Comparison of ENCODE assay signal across 21 cellular contexts in genomic region chr1:119653839-119654170, GRCh38. TPM values are rescaled to one million over a fixed set of nuclear protein-coding genes. Genes with fewer than 3 reads are reported as not detected.
DNase-seq lines count a peak whose midpoint lies in the region; ATAC-seq, FAIRE-seq and TF ChIP-seq lines count a peak whose summit lies in the region.
"Had no signal": no experiment of that assay in that cellular context is flagged by ENCODE, and none has a peak within 500 bp of the region (broad histone marks: within the 10 kb centered on the region; RNA-seq: fewer than 3 reads in every experiment).

No MANE protein-coding gene starts in this region.

- no peak for FAIRE-seq in kidney (lab: Jason Lieb, UNC)
- FAIRE-seq: bronchial epithelial cell had no signal

- ATAC-seq in GM21737 (IDR thresholded peaks at IDR 0.05; ENCODE audit: unreplicated experiment): no peak
- ATAC-seq: activated CD8-positive, alpha-beta memory T cell treated with anti-CD3 and anti-CD28 coated beads, Interleukin-2, amount 10 ng/mL, durations not matched to agents 7 days and 5 days had no signal

- no peaks in the 10 kb centered on the region for H3K27me3 Mint-ChIP-seq in chondrocyte (ENCODE audit: low read depth)

- peak overlapping the region; percentile 15 for H3K27ac ChIP-seq in subcutaneous abdominal adipose tissue (ENCODE audit: low read depth, low read length)
- no peak overlapping the region for H3K27ac ChIP-seq in kidney (ENCODE audit: low read depth in 2 of 2, low read length in 2 of 2)
- H3K27ac ChIP-seq: RWPE1 had no signal

- TF ChIP-seq CTCF in chondrocyte (IDR thresholded peaks at IDR 0.05): no peak
- TF ChIP-seq CTCF in kidney (IDR thresholded peaks at IDR 0.05; ENCODE audit: borderline replicate concordance, extremely low read depth, insufficient read depth): no peak

- peak; percentile 32 for DNase-seq in EL
- DNase-seq in chondrocyte (ENCODE audit: low spot score): no peak
- DNase-seq in hepatic stellate cell (ENCODE audit: low spot score): peak; percentile 22
- DNase-seq in NCI-H1105 treated with DMSO at 0.1 percent for 48 hours (lab: John Stamatoyannopoulos, UW): no peak
- DNase-seq in kidney: no peak
- DNase-seq: activated CD8-positive, alpha-beta memory T cell treated with anti-CD3 and anti-CD28 coated beads, Interleukin-2, amount 10 ng/mL, durations not matched to agents 7 days and 5 days; activated naive CD8-positive, alpha-beta T cell treated with anti-CD3 and anti-CD28 coated beads for 36 hours; BE2C; dorsolateral prefrontal cortex; H9; head of caudate nucleus; immature natural killer cell; mammary epithelial cell; naive B cell; NCI-H1105; NCI-H524; substantia nigra had no signal

- H3K27ac Mint-ChIP-seq in chondrocyte (ENCODE audit: unreplicated experiment): peak overlapping the region; percentile 72
- H3K27ac Mint-ChIP-seq: activated CD8-positive, alpha-beta memory T cell treated with anti-CD3 and anti-CD28 coated beads, Interleukin-2, amount 10 ng/mL, durations not matched to agents 7 days and 5 days; activated naive CD8-positive, alpha-beta T cell treated with anti-CD3 and anti-CD28 coated beads for 36 hours; H9; immature natural killer cell; naive B cell had no signal

- intact Hi-C loops in kidney (cut with DNase I): no loop called here

- no peaks in the 10 kb centered on the region for H3K36me3 ChIP-seq in subcutaneous abdominal adipose tissue (ENCODE audit: control insufficient read depth in 5 of 5, insufficient read depth in 5 of 5, low read length in 5 of 5)
- H3K36me3 ChIP-seq in kidney (ENCODE audit: control insufficient read depth in 1 of 2, insufficient read depth in 2 of 2, low read length in 2 of 2): no peaks in the 10 kb centered on the region
- H3K36me3 ChIP-seq: BE2C had no signal

- H3K4me1 ChIP-seq in subcutaneous abdominal adipose tissue (ENCODE audit: control insufficient read depth in 5 of 5, insufficient read depth in 5 of 5, low read length in 5 of 5) (peaks cover 0 to 22% (median 11%) of the 10 kb centered on the region in 5 donors), kidney (ENCODE audit: control insufficient read depth in 1 of 2, insufficient read depth in 1 of 2, low read depth in 1 of 2, low read length in 2 of 2) (peaks cover 0 to 3% of the 10 kb centered on the region in 2 donors)
- H3K4me1 ChIP-seq: BE2C had no signal

- H3K36me3 Mint-ChIP-seq in chondrocyte (ENCODE audit: low read depth): no peaks in the 10 kb centered on the region
- H3K36me3 Mint-ChIP-seq: activated CD8-positive, alpha-beta memory T cell treated with anti-CD3 and anti-CD28 coated beads, Interleukin-2, amount 10 ng/mL, durations not matched to agents 7 days and 5 days; activated naive CD8-positive, alpha-beta T cell treated with anti-CD3 and anti-CD28 coated beads for 36 hours; immature natural killer cell; naive B cell had no signal

- peaks cover 42% of the 10 kb centered on the region for H3K4me1 Mint-ChIP-seq in chondrocyte (ENCODE audit: low read depth)

- peak overlapping the region in 1 of 5 donors; percentile 42 for H3K9ac ChIP-seq in subcutaneous abdominal adipose tissue (ENCODE audit: low read length in 5 of 5)
- H3K9ac ChIP-seq in kidney (ENCODE audit: low read length in 2 of 2): no peak overlapping the region

- H3K27me3 ChIP-seq in subcutaneous abdominal adipose tissue (ENCODE audit: control insufficient read depth in 5 of 5, insufficient read depth in 4 of 5, low read length in 5 of 5): no peaks in the 10 kb centered on the region

- H3K9me3 ChIP-seq in subcutaneous abdominal adipose tissue (ENCODE audit: control insufficient read depth in 5 of 5, low read length in 5 of 5) (no peaks in the 10 kb centered on the region), kidney (ENCODE audit: control insufficient read depth in 1 of 2, low read length in 2 of 2) (no peaks in the 10 kb centered on the region)
- H3K9me3 ChIP-seq: BE2C had no signal

- no peak overlapping the region for H3K4me3 Mint-ChIP-seq in chondrocyte (ENCODE audit: unreplicated experiment)
- H3K4me3 Mint-ChIP-seq: activated CD8-positive, alpha-beta memory T cell treated with anti-CD3 and anti-CD28 coated beads, Interleukin-2, amount 10 ng/mL, durations not matched to agents 7 days and 5 days; activated naive CD8-positive, alpha-beta T cell treated with anti-CD3 and anti-CD28 coated beads for 36 hours; H9; immature natural killer cell; naive B cell had no signal

- no peaks in the 10 kb centered on the region for H3K9me3 Mint-ChIP-seq in chondrocyte (ENCODE audit: low read depth)
- H3K9me3 Mint-ChIP-seq: activated naive CD8-positive, alpha-beta T cell treated with anti-CD3 and anti-CD28 coated beads for 36 hours; H9 had no signal

- H3K4me3 ChIP-seq in subcutaneous abdominal adipose tissue (ENCODE audit: low read depth in 1 of 5, low read length in 5 of 5): no peak overlapping the region
- no peak overlapping the region for H3K4me3 ChIP-seq in kidney (ENCODE audit: low read length in 2 of 2)
- H3K4me3 ChIP-seq: dorsolateral prefrontal cortex had no signal

RNA-seq across cellular contexts. Expression of gene ZNF697, which starts 5.7 kb away (rescaled TPM):
- total RNA-seq in chondrocyte (9.4 to 13.6 TPM (median 13.3 TPM) in 3 replicates), kidney (8.3 TPM)
- 4.1 TPM for polyA plus RNA-seq in kidney (ENCODE audit: insufficient read depth, low read depth, low replicate concordance)
- polyA plus RNA-seq: immature natural killer cell had no signal

RNA-seq across cellular contexts. Expression of gene PHGDH, which starts 57.9 kb away (rescaled TPM):
- total RNA-seq in chondrocyte: 65.8 to 300 TPM (median 274 TPM) in 3 replicates
- total RNA-seq in kidney: 71.9 TPM
- 126 TPM for polyA plus RNA-seq in kidney (ENCODE audit: insufficient read depth, low read depth, low replicate concordance)

Comparison
In these comparisons a context has a peak if more than half of its experiments do, and no peak if none do; other contexts are left out.
1. DNase-seq: peak in EL (single experiment) and hepatic stellate cell (single experiment); none in chondrocyte (single experiment), NCI-H1105 treated with DMSO at 0.1 percent for 48 hours (single experiment) and kidney (single experiment).